In the genomic region with DNA sequence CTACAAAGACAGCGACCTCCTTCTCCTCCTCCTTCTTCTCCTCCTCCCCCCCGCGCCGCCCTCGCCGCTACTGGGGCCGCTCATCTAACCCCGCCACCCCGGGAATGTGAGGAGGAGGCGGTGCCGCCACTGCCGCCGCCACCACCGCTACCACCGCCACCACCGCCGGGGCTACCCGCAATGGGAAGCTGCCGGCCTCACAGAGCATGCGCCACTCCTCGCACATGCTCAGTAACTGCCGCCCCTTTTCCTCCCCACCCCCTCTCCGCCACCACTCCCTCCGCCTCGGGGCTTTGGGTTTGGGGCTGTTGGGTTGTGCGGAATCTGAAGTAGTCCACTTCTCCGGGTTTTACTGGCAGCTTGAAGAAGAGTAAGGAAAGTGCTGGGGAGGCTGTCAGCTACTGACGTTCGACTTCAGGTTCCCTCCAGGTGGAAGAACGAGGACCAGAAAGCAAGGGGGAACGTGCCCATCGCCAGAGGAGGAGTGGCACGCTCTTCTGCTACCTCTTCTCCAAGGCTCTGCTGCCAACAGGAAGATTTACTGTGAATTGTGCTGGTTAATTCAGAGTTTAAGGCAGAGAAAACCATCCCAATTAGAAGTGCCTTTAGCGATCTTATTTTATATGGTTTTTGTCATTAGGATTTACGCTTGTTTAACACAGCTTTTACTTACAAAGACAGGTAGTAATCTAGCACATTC, we compare ENCODE assay signal across 8 cellular contexts. TPM values are rescaled to one million over a fixed set of nuclear protein-coding genes. Genes with fewer than 3 reads are reported as not detected.
DNase-seq lines count a peak whose midpoint lies in the region; ATAC-seq lines count a peak whose summit lies in the region.

TSS of gene MYCBP2 (minus strand) at position 190 of the 700 bp plus-strand sequence. CDS start 319 bp downstream, outside the sequence.

- no peaks in the 10 kb centered on the region for H3K27me3 Mint-ChIP-seq in effector memory CD8-positive, alpha-beta T cell

- peak within 1 kb of the TSS; percentile 96 to 98 for H3K27ac Mint-ChIP-seq in effector memory CD8-positive, alpha-beta T cell

- DNase-seq in CMK (ENCODE audit: low read depth) = peak; percentile 100
- DNase-seq in HT1080 (ENCODE audit: low read depth) = peak; percentile 97
- DNase-seq in NOMO-1 treated with DMSO at 0.1 percent for 48 hours (lab: John Stamatoyannopoulos, UW; ENCODE audit: unreplicated experiment) = peak; percentile 97
- peak; percentile 96 to 97 for DNase-seq in activated CD8-positive, alpha-beta memory T cell treated with anti-CD3 and anti-CD28 coated beads for 4 hours (ENCODE audit: low read depth in 2 of 2)
- DNase-seq in effector memory CD8-positive, alpha-beta T cell = peak; percentile 95 to 98 (median 97)
- DNase-seq in medulla oblongata (ENCODE audit: extremely low spot score) = peak; percentile 99
- peak; percentile 86 for DNase-seq in stimulated activated CD8-positive, alpha-beta memory T cell treated with anti-CD3 and anti-CD28 coated beads, Interleukin-12 subunit alpha, Interleukin-12 subunit beta, amount 100 ng/mL, for 24 hours (ENCODE audit: extremely low read depth)

- H3K4me3 Mint-ChIP-seq in effector memory CD8-positive, alpha-beta T cell = peak within 1 kb of the TSS; percentile 88 to 100

- ATAC-seq in GM21360 (IDR thresholded peaks at IDR 0.05; ENCODE audit: unreplicated experiment) = peak; percentile 46
- ATAC-seq in effector memory CD8-positive, alpha-beta T cell (replicated peaks) = peak; percentile 60

- peaks cover 35% of the 10 kb centered on the region for H3K36me3 Mint-ChIP-seq in effector memory CD8-positive, alpha-beta T cell (ENCODE audit: insufficient read depth)

- H3K9me3 Mint-ChIP-seq in effector memory CD8-positive, alpha-beta T cell = no peaks in the 10 kb centered on the region

- peaks cover 49 to 61% of the 10 kb centered on the region in 2 donors for H3K4me1 Mint-ChIP-seq in effector memory CD8-positive, alpha-beta T cell (ENCODE audit: low read depth in 2 of 2)

RNA-seq across cellular contexts. Expression of gene MYCBP2, which starts in this region (rescaled TPM):
- 39.3 and 41.3 TPM in 2 replicates for total RNA-seq in HT1080 (2014; rRNA removed; shearing (Covaris generic))
- 20.5 and 29.3 TPM in 2 replicates for polyA plus RNA-seq in HT1080 (2015; cell fraction: cytosol; rRNA removed)
- 57.6 and 59.0 TPM in 2 replicates for polyA plus RNA-seq in HT1080 (2015; cell fraction: nucleus; rRNA removed)

Comparison
In these comparisons a context has a peak if more than half of its experiments do, and no peak if none do; other contexts are left out.
1. Peak in every context shown above with its lines: DNase-seq and ATAC-seq.